Comparison of ENCODE assay signal across 9 cellular contexts in genomic region chr17:42422412-42422957, GRCh38. TPM values are rescaled to one million over a fixed set of nuclear protein-coding genes. Genes with fewer than 3 reads are reported as not detected.
DNase-seq lines count a peak whose midpoint lies in the region; ATAC-seq, FAIRE-seq and TF ChIP-seq lines count a peak whose summit lies in the region.
"Had no signal": no experiment of that assay in that cellular context is flagged by ENCODE, and none has a peak within 500 bp of the region (broad histone marks: within the 10 kb centered on the region; RNA-seq: fewer than 3 reads in every experiment).

No MANE protein-coding gene starts in this region.

- peak; percentile 22 for DNase-seq in NCI-H1105 treated with DMSO at 0.1 percent for 48 hours (lab: John Stamatoyannopoulos, UW)
- DNase-seq in NCI-H1105 (lab: John Stamatoyannopoulos, UW): no peak
- peak; percentile 36 for DNase-seq in activated B cell treated with CpG ODN at 0.5 μM for 24 hours
- peak in 1 of 2 experiments; percentile 70 for DNase-seq in H1 (ENCODE audit: low read depth in 1 of 2, low spot score in 2 of 2)
- peak; percentile 78 for DNase-seq in upper lobe of right lung
- DNase-seq in KBM-7: no peak

- H3K4me1 ChIP-seq in H1 (replicated peaks in 1 of 4; ENCODE audit: control insufficient read depth in 3 of 4, insufficient read depth in 4 of 4, low read length in 3 of 4): peaks cover 0 to 17% (median 8%) of the 10 kb centered on the region in 4 experiments; a peak in 5 of 7 replicates
- peaks cover 27% of the 10 kb centered on the region for H3K4me1 ChIP-seq in muscle layer of colon (ENCODE audit: insufficient read depth, low read length)
- peaks cover 12% of the 10 kb centered on the region for H3K4me1 ChIP-seq in upper lobe of right lung

- in situ Hi-C loops in KBM-7 (cut with MboI; ENCODE audit: low pct_unique_long_range_greater_than_20kb, low sequenced_read_pairs): no loop called here

- peak; percentile 53 for ATAC-seq in activated B cell treated with CpG ODN at 0.5 μM for 24 hours (ENCODE audit: low read depth)
- peak; percentile 40 for ATAC-seq in upper lobe of right lung
- ATAC-seq in HG02798 (IDR thresholded peaks at IDR 0.05; ENCODE audit: poor library complexity, unreplicated experiment): no peak

- H3K14ac ChIP-seq in H1 (ENCODE audit: insufficient read length): peak overlapping the region; percentile 98

- no peaks in the 10 kb centered on the region for H3K9me3 ChIP-seq in H1 (ENCODE audit: insufficient read depth in 2 of 2, low read depth in 1 of 2, low read length in 1 of 2)
- H3K9me3 ChIP-seq in muscle layer of colon (ENCODE audit: low read length): no peaks in the 10 kb centered on the region
- H3K9me3 ChIP-seq in upper lobe of right lung: no peaks in the 10 kb centered on the region

- peaks cover 9% of the 10 kb centered on the region for H3K79me1 ChIP-seq in H1 (ENCODE audit: low read depth, low read length)

- H4K91ac ChIP-seq in H1 (replicated peaks; ENCODE audit: insufficient read length, low read length): peak overlapping the region; percentile 81

- TF ChIP-seq RAD21 in H1 (IDR thresholded peaks at IDR 0.05 in 1 of 2, conservative IDR thresholded peaks at IDR 0.05 in 1 of 2; ENCODE audit: low read depth in 2 of 2, low read length in 2 of 2): no peak

- H2AFZ ChIP-seq in H1 (ENCODE audit: low read length): no peak overlapping the region

- H4K5ac ChIP-seq in H1 (ENCODE audit: insufficient read length, low read depth, low read length): no peak overlapping the region

- peaks cover 6 to 8% of the 10 kb centered on the region in 2 experiments for H4K20me1 ChIP-seq in H1 (replicated peaks in 1 of 2; ENCODE audit: control insufficient read depth in 1 of 2, insufficient read depth in 2 of 2, low read length in 2 of 2)

- H2BK15ac ChIP-seq in H1 (ENCODE audit: low read length): peak overlapping the region; percentile 99; the same call in 1 of the 2 replicates

- peak overlapping the region; percentile 91 for H3K4ac ChIP-seq in H1 (replicated peaks; ENCODE audit: insufficient read length, low read depth, low read length)

- no peak overlapping the region for H2BK120ac ChIP-seq in H1 (replicated peaks; ENCODE audit: low read depth, low read length)

- FAIRE-seq in H1 (lab: Jason Lieb, UNC): no peak

- H3K9me3 Mint-ChIP-seq in activated B cell treated with CpG ODN at 0.5 μM for 24 hours: no peaks in the 10 kb centered on the region

- peaks cover 14% of the 10 kb centered on the region for H3K23me2 ChIP-seq in H1 (ENCODE audit: low read depth, low read length)

- POLR2A ChIA-PET in activated B cell treated with CpG ODN at 0.5 μM for 24 hours (lab: Charles Lee): interaction anchor here (0.6 to 1.6 kb wide), 6 partner anchors 16 to 728 kb away, joined by 3 to 12 read pairs (median 4); partner anchors contain the start of gene STAT3
- POLR2A ChIA-PET in H1 (lab: Charles Lee; ENCODE audit: partially characterized antibody): interaction anchor here (0.8 to 2.6 kb wide), 17 partner anchors 8 to 300 kb away, joined by 3 to 19 read pairs (median 7); partner anchors contain the start of genes HSPB9 and NAGLU

- peaks cover 0 to 19% of the 10 kb centered on the region in 2 experiments; a peak in 2 of 4 replicates for H3K79me2 ChIP-seq in H1 (ENCODE audit: control insufficient read depth in 1 of 2, insufficient read depth in 2 of 2, low read length in 2 of 2)

- H2BK5ac ChIP-seq in H1 (ENCODE audit: low read depth, low read length): peak overlapping the region; percentile 75

- H3K27me3 ChIP-seq in H1 (replicated peaks in 1 of 4; ENCODE audit: control insufficient read depth in 3 of 4, extremely low read depth in 1 of 4, insufficient read depth in 3 of 4, low read length in 3 of 4) (peaks cover 0 to 13% (median 10%) of the 10 kb centered on the region in 4 experiments; a peak in 6 of 7 replicates), muscle layer of colon (ENCODE audit: control insufficient read depth in 1 of 2, insufficient read depth in 2 of 2, low read length in 2 of 2) (no peaks in the 10 kb centered on the region), upper lobe of right lung (no peaks in the 10 kb centered on the region)

- H3K4me2 ChIP-seq in H1 (ENCODE audit: insufficient read depth in 1 of 2, low read depth in 2 of 2, low read length in 2 of 2): peak overlapping the region; percentile 99

- intact Hi-C loops in activated B cell treated with CpG ODN at 0.5 μM for 24 hours (cut with micrococcal nuclease): no loop called here
- intact Hi-C loops in upper lobe of right lung (cut with DNase I): no loop called here

- H3K18ac ChIP-seq in H1 (ENCODE audit: extremely low read depth, low read length): peak overlapping the region; percentile 85

- peaks cover 17% of the 10 kb centered on the region for H3K4me1 Mint-ChIP-seq in activated B cell treated with CpG ODN at 0.5 μM for 24 hours

- TF ChIP-seq EP300 in H1 (IDR thresholded peaks at IDR 0.05; ENCODE audit: borderline replicate concordance in 1 of 2, low read depth in 2 of 2, low read length in 2 of 2): no peak

- H2AK5ac ChIP-seq in H1 (ENCODE audit: low read depth, low read length): peak overlapping the region; percentile 65; the same call in 1 of the 2 replicates

- H3K9ac ChIP-seq in H1 (replicated peaks in 1 of 4; ENCODE audit: extremely low read depth in 1 of 4, low read depth in 3 of 4, low read length in 3 of 4) (peak overlapping the region; percentile 35 to 71 (median 55)), muscle layer of colon (ENCODE audit: low read length) (peak overlapping the region; percentile 98)
- H3K9ac ChIP-seq: BLaER1 treated with 17β-estradiol and CSF1 and Interleukin-3, amounts not matched to agents 10 nM and 100 nM had no signal

- H3K4me3 ChIP-seq in H1 (ENCODE audit: extremely low read depth in 1 of 4, insufficient read depth in 2 of 4, low read depth in 3 of 4, low read length in 4 of 4) (peak overlapping the region; percentile 73 to 99 (median 86)), muscle layer of colon (ENCODE audit: low read depth in 1 of 2, low read length in 2 of 2) (peak overlapping the region; percentile 92 to 98), upper lobe of right lung (peak overlapping the region; percentile 88)

- H2BK12ac ChIP-seq in H1 (ENCODE audit: low read depth, low read length): peak overlapping the region; percentile 99; the same call in 1 of the 2 replicates

- H3K56ac ChIP-seq in H1 (replicated peaks; ENCODE audit: insufficient read length, low read depth, low read length): no peak overlapping the region

- peaks cover 35% of the 10 kb centered on the region for H3K27me3 Mint-ChIP-seq in activated B cell treated with CpG ODN at 0.5 μM for 24 hours

- H3K36me3 ChIP-seq in H1 (ENCODE audit: control insufficient read depth in 2 of 4, insufficient read depth in 4 of 4, low read length in 3 of 4) (no peaks in the 10 kb centered on the region), muscle layer of colon (ENCODE audit: insufficient read depth, low read length) (no peaks in the 10 kb centered on the region), upper lobe of right lung (no peaks in the 10 kb centered on the region)
- H3K36me3 ChIP-seq: BLaER1 treated with 17β-estradiol and CSF1 and Interleukin-3, amounts not matched to agents 10 nM and 100 nM had no signal

- H3K27ac ChIP-seq in H1 (ENCODE audit: low read depth, low read length): no peak overlapping the region
- peak overlapping the region; percentile 97 for H3K27ac ChIP-seq in muscle layer of colon (ENCODE audit: low read depth, low read length)
- peak overlapping the region; percentile 91 for H3K27ac ChIP-seq in upper lobe of right lung
- H3K27ac ChIP-seq: BLaER1 treated with 17β-estradiol and CSF1 and Interleukin-3, amounts not matched to agents 10 nM and 100 nM had no signal

- 1% methylated on average over 26 of the region's 44 CpGs; no CpG with 5 or more reads in 1 of the 2 experiments for WGBS in H1 (ENCODE audit: extremely low coverage in 1 of 2, insufficient coverage in 1 of 2, insufficient read length in 1 of 2, insufficient replicate concordance in 2 of 2, low coverage in 1 of 2, low lambda C conversion rate in 2 of 2, missing lambda C conversion rate in 1 of 2), 2 experiments

- H3K23ac ChIP-seq in H1 (ENCODE audit: insufficient read length): no peak overlapping the region

- no peak for TF ChIP-seq POLR2A in H1 (IDR thresholded peaks at IDR 0.05; ENCODE audit: control extremely low read depth in 1 of 2, low read depth in 2 of 2, low read length in 2 of 2)

- H3K27ac Mint-ChIP-seq in activated B cell treated with CpG ODN at 0.5 μM for 24 hours: no peak overlapping the region

- CTCF ChIA-PET in activated B cell treated with CpG ODN at 0.5 μM for 24 hours (lab: Charles Lee): interaction anchor here (1.4 to 1.7 kb wide), 2 partner anchors 16 to 97 kb away, joined by 6 read pairs; no protein-coding TSS in a partner anchor
- CTCF ChIA-PET in H1 (lab: Charles Lee; ENCODE audit: partially characterized antibody): interaction anchor here (0.5 to 6.1 kb wide), 12 partner anchors 7 to 348 kb away, joined by 3 to 36 read pairs (median 4); no protein-coding TSS in a partner anchor

- peak overlapping the region; percentile 87 for H4K8ac ChIP-seq in H1 (ENCODE audit: extremely low read depth, insufficient read depth, low read length)

- no peaks in the 10 kb centered on the region for H3K36me3 Mint-ChIP-seq in activated B cell treated with CpG ODN at 0.5 μM for 24 hours (ENCODE audit: low read depth)

- no peak for TF ChIP-seq CTCF in activated B cell treated with CpG ODN at 0.5 μM for 24 hours (IDR thresholded peaks at IDR 0.05)
- TF ChIP-seq CTCF in H1 (IDR thresholded peaks at IDR 0.05; ENCODE audit: control extremely low read depth in 1 of 3, insufficient read depth in 1 of 3, low read depth in 1 of 3, low read length in 3 of 3): no peak
- no peak for TF ChIP-seq CTCF in upper lobe of right lung (IDR thresholded peaks at IDR 0.05)

- H3K4me3 Mint-ChIP-seq in activated B cell treated with CpG ODN at 0.5 μM for 24 hours: peak overlapping the region; percentile 86

- no peak overlapping the region; the same call in 1 of the 2 replicates for H2BK20ac ChIP-seq in H1 (ENCODE audit: low read length)

RNA-seq across cellular contexts. Expression of gene CAVIN1, which starts 0.6 kb away (rescaled TPM):
- 0.10 and 0.20 TPM in 2 replicates for total RNA-seq in activated B cell treated with CpG ODN at 0.5 μM for 24 hours
- 41.6 and 43.5 TPM in 2 replicates for total RNA-seq in H1 (2021; fragmentation: NEBNext Ultra II Directional; extraction: Animal tissue kit (Norgen Biotek cat#: 25700))
- 16.2 and 22.6 TPM in 2 replicates for polyA plus RNA-seq in H1 (2011; rRNA removed)
- 25.9 TPM for polyA plus RNA-seq in H1 (2011; cell fraction: cytosol; rRNA removed)
- 16.1 TPM for polyA plus RNA-seq in H1 (2011; cell fraction: nucleus; rRNA removed)
- polyA plus RNA-seq in H1 (2012, experiment 1 of 2): 28.3 to 38.2 TPM (median 33.3 TPM) in 4 replicates
- 30.3 TPM for polyA plus RNA-seq in H1 (2012, experiment 2 of 2)
- 17.7 TPM for polyA plus RNA-seq in H1 (2013, experiment 1 of 2)
- 18.4 TPM for polyA plus RNA-seq in H1 (2013, experiment 2 of 2)
- polyA minus RNA-seq in H1 (2011; rRNA and poly(A)+ RNA removed): 8.8 and 10.6 TPM in 2 replicates
- 22.9 TPM for polyA minus RNA-seq in H1 (2011; cell fraction: cytosol; rRNA and poly(A)+ RNA removed)
- polyA minus RNA-seq in H1 (2011; cell fraction: nucleus; rRNA and poly(A)+ RNA removed): 6.8 TPM
- 342 TPM for total RNA-seq in upper lobe of right lung

RNA-seq across cellular contexts. Expression of gene STAT3, which starts 34.2 kb away (rescaled TPM):
- 211 and 233 TPM in 2 replicates for total RNA-seq in activated B cell treated with CpG ODN at 0.5 μM for 24 hours
- total RNA-seq in H1 (2021; fragmentation: NEBNext Ultra II Directional; extraction: Animal tissue kit (Norgen Biotek cat#: 25700)): 94.1 and 94.3 TPM in 2 replicates
- 38.4 and 41.2 TPM in 2 replicates for polyA plus RNA-seq in H1 (2011; rRNA removed)
- polyA plus RNA-seq in H1 (2011; cell fraction: cytosol; rRNA removed): 48.0 TPM
- 73.3 TPM for polyA plus RNA-seq in H1 (2011; cell fraction: nucleus; rRNA removed)
- polyA plus RNA-seq in H1 (2012, experiment 1 of 2): 62.3 to 80.8 TPM (median 72.6 TPM) in 4 replicates
- polyA plus RNA-seq in H1 (2012, experiment 2 of 2): 32.2 TPM
- polyA plus RNA-seq in H1 (2013, experiment 1 of 2): 41.7 TPM
- polyA plus RNA-seq in H1 (2013, experiment 2 of 2): 37.9 TPM
- 86.0 and 92.4 TPM in 2 replicates for polyA minus RNA-seq in H1 (2011; rRNA and poly(A)+ RNA removed)
- 59.6 TPM for polyA minus RNA-seq in H1 (2011; cell fraction: cytosol; rRNA and poly(A)+ RNA removed)
- polyA minus RNA-seq in H1 (2011; cell fraction: nucleus; rRNA and poly(A)+ RNA removed): 60.0 TPM
- 309 TPM for total RNA-seq in upper lobe of right lung

RNA-seq across cellular contexts. Expression of gene ATP6V0A1, which starts 36.2 kb away (rescaled TPM):
- total RNA-seq in activated B cell treated with CpG ODN at 0.5 μM for 24 hours (71.5 and 75.6 TPM in 2 replicates), upper lobe of right lung (109 TPM)
- total RNA-seq in H1 (2021; fragmentation: NEBNext Ultra II Directional; extraction: Animal tissue kit (Norgen Biotek cat#: 25700)): 55.3 and 57.3 TPM in 2 replicates
- polyA plus RNA-seq in H1 (2011; rRNA removed): 63.4 and 77.4 TPM in 2 replicates
- polyA plus RNA-seq in H1 (2011; cell fraction: cytosol; rRNA removed): 46.8 TPM
- 157 TPM for polyA plus RNA-seq in H1 (2011; cell fraction: nucleus; rRNA removed)
- 38.3 to 56.3 TPM (median 50.1 TPM) in 4 replicates for polyA plus RNA-seq in H1 (2012, experiment 1 of 2)
- 35.9 TPM for polyA plus RNA-seq in H1 (2012, experiment 2 of 2)
- 56.4 TPM for polyA plus RNA-seq in H1 (2013, experiment 1 of 2)
- 50.9 TPM for polyA plus RNA-seq in H1 (2013, experiment 2 of 2)
- 135 and 172 TPM in 2 replicates for polyA minus RNA-seq in H1 (2011; rRNA and poly(A)+ RNA removed)
- 33.5 TPM for polyA minus RNA-seq in H1 (2011; cell fraction: cytosol; rRNA and poly(A)+ RNA removed)
- 90.2 TPM for polyA minus RNA-seq in H1 (2011; cell fraction: nucleus; rRNA and poly(A)+ RNA removed)

Comparison
In these comparisons a context has a peak if more than half of its experiments do, and no peak if none do; other contexts are left out.
1. DNase-seq: peak in NCI-H1105 treated with DMSO at 0.1 percent for 48 hours (single experiment), activated B cell treated with CpG ODN at 0.5 μM for 24 hours (single experiment) and upper lobe of right lung (single experiment); none in NCI-H1105 (single experiment) and KBM-7 (single experiment).
2. RNA of gene CAVIN1, which starts 0.6 kb away (total RNA-seq): 342 TPM in upper lobe of right lung (single experiment) and 41.6 to 43.5 TPM in H1; 0.10 to 0.20 TPM in activated B cell treated with CpG ODN at 0.5 μM for 24 hours; every median in the first group is over 10 times any median in the second.
3. Peak in every context shown above with its lines, with median percentiles within 50 percentile points of each other: H3K4me3 ChIP-seq.